ENCODE assay signal across 1 cellular context in the genomic region with DNA sequence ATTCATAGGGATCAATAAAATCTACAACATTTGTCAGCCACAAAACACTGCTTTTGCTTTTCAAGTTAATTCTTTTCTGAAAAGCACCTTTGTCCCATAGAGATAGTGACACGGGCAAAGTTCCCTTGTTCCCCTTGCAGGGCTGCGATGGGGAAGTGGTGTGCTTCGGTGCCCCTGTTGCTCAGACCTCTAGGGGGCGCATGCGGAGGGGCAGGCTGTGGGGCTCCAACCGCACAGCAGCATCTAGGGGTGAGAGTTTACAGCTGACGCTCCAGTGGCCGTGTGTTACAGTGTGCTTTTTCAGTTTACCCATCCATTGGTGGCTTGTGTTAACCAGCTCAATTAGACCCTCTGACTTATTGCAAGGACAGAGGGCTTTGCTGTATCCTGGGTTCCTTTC.
TF ChIP-seq lines count a peak whose summit lies in the region.

No MANE protein-coding gene starts in this region.

TF ChIP-seq in HepG2, 621 proteins besides CTCF, POLR2A, EP300 and RAD21 (continued from another document and continues in another):
- TF ChIP-seq, protein P1, sequence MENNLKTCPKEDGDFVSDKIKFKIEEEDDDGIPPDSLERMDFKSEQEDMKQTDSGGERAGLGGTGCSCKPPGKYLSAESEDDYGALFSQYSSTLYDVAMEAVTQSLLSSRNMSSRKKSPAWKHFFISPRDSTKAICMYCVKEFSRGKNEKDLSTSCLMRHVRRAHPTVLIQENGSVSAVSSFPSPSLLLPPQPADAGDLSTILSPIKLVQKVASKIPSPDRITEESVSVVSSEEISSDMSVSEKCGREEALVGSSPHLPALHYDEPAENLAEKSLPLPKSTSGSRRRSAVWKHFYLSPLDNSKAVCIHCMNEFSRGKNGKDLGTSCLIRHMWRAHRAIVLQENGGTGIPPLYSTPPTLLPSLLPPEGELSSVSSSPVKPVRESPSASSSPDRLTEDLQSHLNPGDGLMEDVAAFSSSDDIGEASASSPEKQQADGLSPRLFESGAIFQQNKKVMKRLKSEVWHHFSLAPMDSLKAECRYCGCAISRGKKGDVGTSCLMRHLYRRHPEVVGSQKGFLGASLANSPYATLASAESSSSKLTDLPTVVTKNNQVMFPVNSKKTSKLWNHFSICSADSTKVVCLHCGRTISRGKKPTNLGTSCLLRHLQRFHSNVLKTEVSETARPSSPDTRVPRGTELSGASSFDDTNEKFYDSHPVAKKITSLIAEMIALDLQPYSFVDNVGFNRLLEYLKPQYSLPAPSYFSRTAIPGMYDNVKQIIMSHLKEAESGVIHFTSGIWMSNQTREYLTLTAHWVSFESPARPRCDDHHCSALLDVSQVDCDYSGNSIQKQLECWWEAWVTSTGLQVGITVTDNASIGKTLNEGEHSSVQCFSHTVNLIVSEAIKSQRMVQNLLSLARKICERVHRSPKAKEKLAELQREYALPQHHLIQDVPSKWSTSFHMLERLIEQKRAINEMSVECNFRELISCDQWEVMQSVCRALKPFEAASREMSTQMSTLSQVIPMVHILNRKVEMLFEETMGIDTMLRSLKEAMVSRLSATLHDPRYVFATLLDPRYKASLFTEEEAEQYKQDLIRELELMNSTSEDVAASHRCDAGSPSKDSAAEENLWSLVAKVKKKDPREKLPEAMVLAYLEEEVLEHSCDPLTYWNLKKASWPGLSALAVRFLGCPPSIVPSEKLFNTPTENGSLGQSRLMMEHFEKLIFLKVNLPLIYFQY (CRISPR knock-in tag; IDR thresholded peaks at IDR 0.05; ENCODE audit: borderline replicate concordance), result 0 out of 2 replicates have a peak, but pooled peaks have one; percentile 24
- TF ChIP-seq ZNF670 (CRISPR knock-in tag; IDR thresholded peaks at IDR 0.05; ENCODE audit: borderline replicate concordance) (no peak), ZNF556 (CRISPR knock-in tag; IDR thresholded peaks at IDR 0.05; ENCODE audit: borderline replicate concordance) (peak; percentile 51; the same call in 1 of the 2 replicates), ZFP36L2 (CRISPR knock-in tag; IDR thresholded peaks at IDR 0.05) (no peak), ISL2 (CRISPR knock-in tag; IDR thresholded peaks at IDR 0.05) (no peak), RFXANK (CRISPR knock-in tag; IDR thresholded peaks at IDR 0.05) (no peak), ATF7 (IDR thresholded peaks at IDR 0.05) (no peak), ATF7 (CRISPR knock-in tag; IDR thresholded peaks at IDR 0.05) (no peak), POGZ (CRISPR knock-in tag; IDR thresholded peaks at IDR 0.05) (no peak), NFKBIZ (CRISPR knock-in tag; IDR thresholded peaks at IDR 0.05) (no peak), ZNF124 (CRISPR knock-in tag; IDR thresholded peaks at IDR 0.05) (peak; percentile 82), FOXK2 (IDR thresholded peaks at IDR 0.05) (no peak), ARNTL (CRISPR knock-in tag; IDR thresholded peaks at IDR 0.05) (no peak), FOXJ3 (CRISPR knock-in tag; IDR thresholded peaks at IDR 0.05; ENCODE audit: borderline replicate concordance) (no peak), TCF7 (IDR thresholded peaks at IDR 0.05; ENCODE audit: low read depth) (no peak), ZNF264 (CRISPR knock-in tag; IDR thresholded peaks at IDR 0.05) (no peak), ZNF564 (CRISPR knock-in tag; IDR thresholded peaks at IDR 0.05) (no peak), PPARG (CRISPR knock-in tag; conservative IDR thresholded peaks at IDR 0.05) (peak; percentile 90), KDM1A (CRISPR knock-in tag; IDR thresholded peaks at IDR 0.05) (no peak), CHCHD3 (CRISPR knock-in tag; IDR thresholded peaks at IDR 0.05) (no peak), KDM5B (CRISPR knock-in tag; IDR thresholded peaks at IDR 0.05; ENCODE audit: borderline replicate concordance) (no peak), AGO1 (IDR thresholded peaks at IDR 0.05; ENCODE audit: low read depth, low read length, poor library complexity, severe bottlenecking) (no peak), XRCC5 (optimal IDR thresholded peaks at IDR 0.05; ENCODE audit: low read length) (peak; percentile 90), FOXP1 (IDR thresholded peaks at IDR 0.05) (no peak), FOXP1 (CRISPR knock-in tag; IDR thresholded peaks at IDR 0.05) (no peak), ZNF333 (CRISPR knock-in tag; IDR thresholded peaks at IDR 0.05; ENCODE audit: borderline replicate concordance) (no peak)
- TF ChIP-seq, protein P2, sequence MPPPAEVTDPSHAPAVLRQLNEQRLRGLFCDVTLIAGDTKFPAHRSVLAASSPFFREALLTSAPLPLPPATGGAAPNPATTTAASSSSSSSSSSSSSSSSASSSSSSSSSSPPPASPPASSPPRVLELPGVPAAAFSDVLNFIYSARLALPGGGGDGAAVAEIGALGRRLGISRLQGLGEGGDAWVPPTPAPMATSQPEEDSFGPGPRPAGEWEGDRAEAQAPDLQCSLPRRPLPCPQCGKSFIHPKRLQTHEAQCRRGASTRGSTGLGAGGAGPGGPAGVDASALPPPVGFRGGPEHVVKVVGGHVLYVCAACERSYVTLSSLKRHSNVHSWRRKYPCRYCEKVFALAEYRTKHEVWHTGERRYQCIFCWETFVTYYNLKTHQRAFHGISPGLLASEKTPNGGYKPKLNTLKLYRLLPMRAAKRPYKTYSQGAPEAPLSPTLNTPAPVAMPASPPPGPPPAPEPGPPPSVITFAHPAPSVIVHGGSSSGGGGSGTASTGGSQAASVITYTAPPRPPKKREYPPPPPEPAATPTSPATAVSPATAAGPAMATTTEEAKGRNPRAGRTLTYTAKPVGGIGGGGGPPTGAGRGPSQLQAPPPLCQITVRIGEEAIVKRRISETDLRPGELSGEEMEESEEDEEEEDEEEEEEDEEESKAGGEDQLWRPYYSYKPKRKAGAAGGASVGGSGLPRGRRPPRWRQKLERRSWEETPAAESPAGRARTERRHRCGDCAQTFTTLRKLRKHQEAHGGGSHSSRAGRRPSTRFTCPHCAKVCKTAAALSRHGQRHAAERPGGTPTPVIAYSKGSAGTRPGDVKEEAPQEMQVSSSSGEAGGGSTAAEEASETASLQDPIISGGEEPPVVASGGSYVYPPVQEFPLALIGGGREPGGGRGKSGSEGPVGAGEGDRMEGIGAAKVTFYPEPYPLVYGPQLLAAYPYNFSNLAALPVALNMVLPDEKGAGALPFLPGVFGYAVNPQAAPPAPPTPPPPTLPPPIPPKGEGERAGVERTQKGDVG (CRISPR knock-in tag; IDR thresholded peaks at IDR 0.05; ENCODE audit: borderline replicate concordance), result no peak
- TF ChIP-seq, protein P3, sequence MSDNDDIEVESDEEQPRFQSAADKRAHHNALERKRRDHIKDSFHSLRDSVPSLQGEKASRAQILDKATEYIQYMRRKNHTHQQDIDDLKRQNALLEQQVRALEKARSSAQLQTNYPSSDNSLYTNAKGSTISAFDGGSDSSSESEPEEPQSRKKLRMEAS (IDR thresholded peaks at IDR 0.05), result peak; percentile 30; the same call in 1 of the 2 replicates
- TF ChIP-seq, protein P4, sequence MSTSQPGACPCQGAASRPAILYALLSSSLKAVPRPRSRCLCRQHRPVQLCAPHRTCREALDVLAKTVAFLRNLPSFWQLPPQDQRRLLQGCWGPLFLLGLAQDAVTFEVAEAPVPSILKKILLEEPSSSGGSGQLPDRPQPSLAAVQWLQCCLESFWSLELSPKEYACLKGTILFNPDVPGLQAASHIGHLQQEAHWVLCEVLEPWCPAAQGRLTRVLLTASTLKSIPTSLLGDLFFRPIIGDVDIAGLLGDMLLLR (CRISPR knock-in tag; IDR thresholded peaks at IDR 0.05), result no peak
- TF ChIP-seq, protein P5, sequence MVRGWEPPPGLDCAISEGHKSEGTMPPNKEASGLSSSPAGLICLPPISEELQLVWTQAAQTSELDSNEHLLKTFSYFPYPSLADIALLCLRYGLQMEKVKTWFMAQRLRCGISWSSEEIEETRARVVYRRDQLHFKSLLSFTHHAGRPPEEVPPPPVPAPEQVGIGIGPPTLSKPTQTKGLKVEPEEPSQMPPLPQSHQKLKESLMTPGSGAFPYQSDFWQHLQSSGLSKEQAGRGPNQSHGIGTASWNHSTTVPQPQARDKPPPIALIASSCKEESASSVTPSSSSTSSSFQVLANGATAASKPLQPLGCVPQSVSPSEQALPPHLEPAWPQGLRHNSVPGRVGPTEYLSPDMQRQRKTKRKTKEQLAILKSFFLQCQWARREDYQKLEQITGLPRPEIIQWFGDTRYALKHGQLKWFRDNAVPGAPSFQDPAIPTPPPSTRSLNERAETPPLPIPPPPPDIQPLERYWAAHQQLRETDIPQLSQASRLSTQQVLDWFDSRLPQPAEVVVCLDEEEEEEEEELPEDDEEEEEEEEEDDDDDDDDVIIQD (CRISPR knock-in tag; IDR thresholded peaks at IDR 0.05; ENCODE audit: low read depth), result 0 out of 2 replicates have a peak, but pooled peaks have one; percentile 43
- TF ChIP-seq, protein P6, sequence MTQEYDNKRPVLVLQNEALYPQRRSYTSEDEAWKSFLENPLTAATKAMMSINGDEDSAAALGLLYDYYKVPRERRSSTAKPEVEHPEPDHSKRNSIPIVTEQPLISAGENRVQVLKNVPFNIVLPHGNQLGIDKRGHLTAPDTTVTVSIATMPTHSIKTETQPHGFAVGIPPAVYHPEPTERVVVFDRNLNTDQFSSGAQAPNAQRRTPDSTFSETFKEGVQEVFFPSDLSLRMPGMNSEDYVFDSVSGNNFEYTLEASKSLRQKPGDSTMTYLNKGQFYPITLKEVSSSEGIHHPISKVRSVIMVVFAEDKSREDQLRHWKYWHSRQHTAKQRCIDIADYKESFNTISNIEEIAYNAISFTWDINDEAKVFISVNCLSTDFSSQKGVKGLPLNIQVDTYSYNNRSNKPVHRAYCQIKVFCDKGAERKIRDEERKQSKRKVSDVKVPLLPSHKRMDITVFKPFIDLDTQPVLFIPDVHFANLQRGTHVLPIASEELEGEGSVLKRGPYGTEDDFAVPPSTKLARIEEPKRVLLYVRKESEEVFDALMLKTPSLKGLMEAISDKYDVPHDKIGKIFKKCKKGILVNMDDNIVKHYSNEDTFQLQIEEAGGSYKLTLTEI (CRISPR knock-in tag; conservative IDR thresholded peaks at IDR 0.05), result no peak
- TF ChIP-seq, protein P7, sequence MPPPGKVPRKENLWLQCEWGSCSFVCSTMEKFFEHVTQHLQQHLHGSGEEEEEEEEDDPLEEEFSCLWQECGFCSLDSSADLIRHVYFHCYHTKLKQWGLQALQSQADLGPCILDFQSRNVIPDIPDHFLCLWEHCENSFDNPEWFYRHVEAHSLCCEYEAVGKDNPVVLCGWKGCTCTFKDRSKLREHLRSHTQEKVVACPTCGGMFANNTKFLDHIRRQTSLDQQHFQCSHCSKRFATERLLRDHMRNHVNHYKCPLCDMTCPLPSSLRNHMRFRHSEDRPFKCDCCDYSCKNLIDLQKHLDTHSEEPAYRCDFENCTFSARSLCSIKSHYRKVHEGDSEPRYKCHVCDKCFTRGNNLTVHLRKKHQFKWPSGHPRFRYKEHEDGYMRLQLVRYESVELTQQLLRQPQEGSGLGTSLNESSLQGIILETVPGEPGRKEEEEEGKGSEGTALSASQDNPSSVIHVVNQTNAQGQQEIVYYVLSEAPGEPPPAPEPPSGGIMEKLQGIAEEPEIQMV (CRISPR knock-in tag; IDR thresholded peaks at IDR 0.05; ENCODE audit: low read depth), result 0 out of 2 replicates have a peak, but pooled peaks have one; percentile 40
- TF ChIP-seq, protein P8, sequence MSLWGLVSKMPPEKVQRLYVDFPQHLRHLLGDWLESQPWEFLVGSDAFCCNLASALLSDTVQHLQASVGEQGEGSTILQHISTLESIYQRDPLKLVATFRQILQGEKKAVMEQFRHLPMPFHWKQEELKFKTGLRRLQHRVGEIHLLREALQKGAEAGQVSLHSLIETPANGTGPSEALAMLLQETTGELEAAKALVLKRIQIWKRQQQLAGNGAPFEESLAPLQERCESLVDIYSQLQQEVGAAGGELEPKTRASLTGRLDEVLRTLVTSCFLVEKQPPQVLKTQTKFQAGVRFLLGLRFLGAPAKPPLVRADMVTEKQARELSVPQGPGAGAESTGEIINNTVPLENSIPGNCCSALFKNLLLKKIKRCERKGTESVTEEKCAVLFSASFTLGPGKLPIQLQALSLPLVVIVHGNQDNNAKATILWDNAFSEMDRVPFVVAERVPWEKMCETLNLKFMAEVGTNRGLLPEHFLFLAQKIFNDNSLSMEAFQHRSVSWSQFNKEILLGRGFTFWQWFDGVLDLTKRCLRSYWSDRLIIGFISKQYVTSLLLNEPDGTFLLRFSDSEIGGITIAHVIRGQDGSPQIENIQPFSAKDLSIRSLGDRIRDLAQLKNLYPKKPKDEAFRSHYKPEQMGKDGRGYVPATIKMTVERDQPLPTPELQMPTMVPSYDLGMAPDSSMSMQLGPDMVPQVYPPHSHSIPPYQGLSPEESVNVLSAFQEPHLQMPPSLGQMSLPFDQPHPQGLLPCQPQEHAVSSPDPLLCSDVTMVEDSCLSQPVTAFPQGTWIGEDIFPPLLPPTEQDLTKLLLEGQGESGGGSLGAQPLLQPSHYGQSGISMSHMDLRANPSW (CRISPR knock-in tag; IDR thresholded peaks at IDR 0.05; ENCODE audit: borderline replicate concordance), result no peak
- TF ChIP-seq, protein P9, sequence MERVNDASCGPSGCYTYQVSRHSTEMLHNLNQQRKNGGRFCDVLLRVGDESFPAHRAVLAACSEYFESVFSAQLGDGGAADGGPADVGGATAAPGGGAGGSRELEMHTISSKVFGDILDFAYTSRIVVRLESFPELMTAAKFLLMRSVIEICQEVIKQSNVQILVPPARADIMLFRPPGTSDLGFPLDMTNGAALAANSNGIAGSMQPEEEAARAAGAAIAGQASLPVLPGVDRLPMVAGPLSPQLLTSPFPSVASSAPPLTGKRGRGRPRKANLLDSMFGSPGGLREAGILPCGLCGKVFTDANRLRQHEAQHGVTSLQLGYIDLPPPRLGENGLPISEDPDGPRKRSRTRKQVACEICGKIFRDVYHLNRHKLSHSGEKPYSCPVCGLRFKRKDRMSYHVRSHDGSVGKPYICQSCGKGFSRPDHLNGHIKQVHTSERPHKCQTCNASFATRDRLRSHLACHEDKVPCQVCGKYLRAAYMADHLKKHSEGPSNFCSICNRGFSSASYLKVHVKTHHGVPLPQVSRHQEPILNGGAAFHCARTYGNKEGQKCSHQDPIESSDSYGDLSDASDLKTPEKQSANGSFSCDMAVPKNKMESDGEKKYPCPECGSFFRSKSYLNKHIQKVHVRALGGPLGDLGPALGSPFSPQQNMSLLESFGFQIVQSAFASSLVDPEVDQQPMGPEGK (CRISPR knock-in tag; IDR thresholded peaks at IDR 0.05), result peak; percentile 53; the same call in 1 of the 2 replicates
- TF ChIP-seq, protein P10, sequence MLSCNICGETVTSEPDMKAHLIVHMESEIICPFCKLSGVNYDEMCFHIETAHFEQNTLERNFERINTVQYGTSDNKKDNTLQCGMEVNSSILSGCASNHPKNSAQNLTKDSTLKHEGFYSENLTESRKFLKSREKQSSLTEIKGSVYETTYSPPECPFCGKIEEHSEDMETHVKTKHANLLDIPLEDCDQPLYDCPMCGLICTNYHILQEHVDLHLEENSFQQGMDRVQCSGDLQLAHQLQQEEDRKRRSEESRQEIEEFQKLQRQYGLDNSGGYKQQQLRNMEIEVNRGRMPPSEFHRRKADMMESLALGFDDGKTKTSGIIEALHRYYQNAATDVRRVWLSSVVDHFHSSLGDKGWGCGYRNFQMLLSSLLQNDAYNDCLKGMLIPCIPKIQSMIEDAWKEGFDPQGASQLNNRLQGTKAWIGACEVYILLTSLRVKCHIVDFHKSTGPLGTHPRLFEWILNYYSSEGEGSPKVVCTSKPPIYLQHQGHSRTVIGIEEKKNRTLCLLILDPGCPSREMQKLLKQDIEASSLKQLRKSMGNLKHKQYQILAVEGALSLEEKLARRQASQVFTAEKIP (CRISPR knock-in tag; IDR thresholded peaks at IDR 0.05; ENCODE audit: borderline replicate concordance), result no peak
- TF ChIP-seq, protein P11, sequence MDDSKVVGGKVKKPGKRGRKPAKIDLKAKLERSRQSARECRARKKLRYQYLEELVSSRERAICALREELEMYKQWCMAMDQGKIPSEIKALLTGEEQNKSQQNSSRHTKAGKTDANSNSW (CRISPR knock-in tag; IDR thresholded peaks at IDR 0.05; ENCODE audit: borderline replicate concordance), result no peak
